In the genomic region with DNA sequence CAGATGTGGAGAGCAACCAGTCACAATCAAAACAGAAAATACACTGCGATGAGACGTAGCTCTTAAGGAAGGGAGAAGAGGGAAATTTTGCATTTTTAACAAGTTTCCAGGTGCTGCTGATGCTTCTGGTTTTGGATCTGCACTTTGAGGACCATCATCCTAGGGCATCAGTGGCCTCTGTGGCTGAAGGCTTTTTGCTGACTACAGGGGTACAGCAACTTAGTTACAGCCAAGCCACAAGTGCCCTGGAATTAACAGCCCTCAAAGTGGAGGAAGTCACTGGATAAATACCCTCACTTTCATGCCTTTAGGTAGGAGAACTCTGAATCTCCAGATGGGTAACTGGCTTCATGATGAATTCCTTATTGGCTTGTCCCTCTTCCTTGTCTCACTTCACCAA, we compare ENCODE assay signal across 3 cellular contexts.
TF ChIP-seq lines count a peak whose summit lies in the region.

No MANE protein-coding gene starts in this region.

TF ChIP-seq in HepG2, 621 proteins besides CTCF, POLR2A, EP300 and RAD21 (continues in another document):
- TF ChIP-seq ATAD3A (CRISPR knock-in tag; IDR thresholded peaks at IDR 0.05) (no peak), MIXL1 (CRISPR knock-in tag; IDR thresholded peaks at IDR 0.05) (no peak), ZNF124 (CRISPR knock-in tag; IDR thresholded peaks at IDR 0.05) (no peak)
- TF ChIP-seq, protein P1, sequence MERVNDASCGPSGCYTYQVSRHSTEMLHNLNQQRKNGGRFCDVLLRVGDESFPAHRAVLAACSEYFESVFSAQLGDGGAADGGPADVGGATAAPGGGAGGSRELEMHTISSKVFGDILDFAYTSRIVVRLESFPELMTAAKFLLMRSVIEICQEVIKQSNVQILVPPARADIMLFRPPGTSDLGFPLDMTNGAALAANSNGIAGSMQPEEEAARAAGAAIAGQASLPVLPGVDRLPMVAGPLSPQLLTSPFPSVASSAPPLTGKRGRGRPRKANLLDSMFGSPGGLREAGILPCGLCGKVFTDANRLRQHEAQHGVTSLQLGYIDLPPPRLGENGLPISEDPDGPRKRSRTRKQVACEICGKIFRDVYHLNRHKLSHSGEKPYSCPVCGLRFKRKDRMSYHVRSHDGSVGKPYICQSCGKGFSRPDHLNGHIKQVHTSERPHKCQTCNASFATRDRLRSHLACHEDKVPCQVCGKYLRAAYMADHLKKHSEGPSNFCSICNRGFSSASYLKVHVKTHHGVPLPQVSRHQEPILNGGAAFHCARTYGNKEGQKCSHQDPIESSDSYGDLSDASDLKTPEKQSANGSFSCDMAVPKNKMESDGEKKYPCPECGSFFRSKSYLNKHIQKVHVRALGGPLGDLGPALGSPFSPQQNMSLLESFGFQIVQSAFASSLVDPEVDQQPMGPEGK (CRISPR knock-in tag; IDR thresholded peaks at IDR 0.05), result no peak
- TF ChIP-seq, protein P2, sequence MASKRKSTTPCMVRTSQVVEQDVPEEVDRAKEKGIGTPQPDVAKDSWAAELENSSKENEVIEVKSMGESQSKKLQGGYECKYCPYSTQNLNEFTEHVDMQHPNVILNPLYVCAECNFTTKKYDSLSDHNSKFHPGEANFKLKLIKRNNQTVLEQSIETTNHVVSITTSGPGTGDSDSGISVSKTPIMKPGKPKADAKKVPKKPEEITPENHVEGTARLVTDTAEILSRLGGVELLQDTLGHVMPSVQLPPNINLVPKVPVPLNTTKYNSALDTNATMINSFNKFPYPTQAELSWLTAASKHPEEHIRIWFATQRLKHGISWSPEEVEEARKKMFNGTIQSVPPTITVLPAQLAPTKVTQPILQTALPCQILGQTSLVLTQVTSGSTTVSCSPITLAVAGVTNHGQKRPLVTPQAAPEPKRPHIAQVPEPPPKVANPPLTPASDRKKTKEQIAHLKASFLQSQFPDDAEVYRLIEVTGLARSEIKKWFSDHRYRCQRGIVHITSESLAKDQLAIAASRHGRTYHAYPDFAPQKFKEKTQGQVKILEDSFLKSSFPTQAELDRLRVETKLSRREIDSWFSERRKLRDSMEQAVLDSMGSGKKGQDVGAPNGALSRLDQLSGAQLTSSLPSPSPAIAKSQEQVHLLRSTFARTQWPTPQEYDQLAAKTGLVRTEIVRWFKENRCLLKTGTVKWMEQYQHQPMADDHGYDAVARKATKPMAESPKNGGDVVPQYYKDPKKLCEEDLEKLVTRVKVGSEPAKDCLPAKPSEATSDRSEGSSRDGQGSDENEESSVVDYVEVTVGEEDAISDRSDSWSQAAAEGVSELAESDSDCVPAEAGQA (IDR thresholded peaks at IDR 0.05; ENCODE audit: low read depth), result no peak
- TF ChIP-seq, protein P2 (CRISPR knock-in tag; IDR thresholded peaks at IDR 0.05; ENCODE audit: borderline replicate concordance), result no peak

TF ChIP-seq in A549, 52 proteins besides CTCF, POLR2A, EP300 and RAD21:
- TF ChIP-seq MAFK (IDR thresholded peaks at IDR 0.05; ENCODE audit: partially characterized antibody), result peak; percentile 27
- no peak for TF ChIP-seq ZFP36 (IDR thresholded peaks at IDR 0.05; ENCODE audit: borderline replicate concordance, partially characterized antibody)

TF ChIP-seq in K562, 482 proteins besides CTCF, POLR2A, EP300 and RAD21 (continues in another document):
- TF ChIP-seq, protein P3, sequence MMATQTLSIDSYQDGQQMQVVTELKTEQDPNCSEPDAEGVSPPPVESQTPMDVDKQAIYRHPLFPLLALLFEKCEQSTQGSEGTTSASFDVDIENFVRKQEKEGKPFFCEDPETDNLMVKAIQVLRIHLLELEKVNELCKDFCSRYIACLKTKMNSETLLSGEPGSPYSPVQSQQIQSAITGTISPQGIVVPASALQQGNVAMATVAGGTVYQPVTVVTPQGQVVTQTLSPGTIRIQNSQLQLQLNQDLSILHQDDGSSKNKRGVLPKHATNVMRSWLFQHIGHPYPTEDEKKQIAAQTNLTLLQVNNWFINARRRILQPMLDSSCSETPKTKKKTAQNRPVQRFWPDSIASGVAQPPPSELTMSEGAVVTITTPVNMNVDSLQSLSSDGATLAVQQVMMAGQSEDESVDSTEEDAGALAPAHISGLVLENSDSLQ (IDR thresholded peaks at IDR 0.05), result no peak
- TF ChIP-seq ZNF583 (CRISPR knock-in tag; IDR thresholded peaks at IDR 0.05), result no peak
- no peak for TF ChIP-seq TBL1XR1 (IDR thresholded peaks at IDR 0.05; ENCODE audit: low read length in 2 of 2)
- no peak for TF ChIP-seq RBM39 (optimal IDR thresholded peaks at IDR 0.05; ENCODE audit: low read depth, low read length)
- peak; percentile 49 for TF ChIP-seq C11orf30 (IDR thresholded peaks at IDR 0.05; ENCODE audit: low read depth)
- TF ChIP-seq ZNF436 (CRISPR knock-in tag; IDR thresholded peaks at IDR 0.05), result no peak
- no peak for TF ChIP-seq ZNF830 (CRISPR knock-in tag; IDR thresholded peaks at IDR 0.05)
- no peak for TF ChIP-seq MXI1 (IDR thresholded peaks at IDR 0.05; ENCODE audit: low read depth, low read length)
- TF ChIP-seq XRCC5 (IDR thresholded peaks at IDR 0.05; ENCODE audit: low read depth, low read length), result no peak
- TF ChIP-seq, protein P4, sequence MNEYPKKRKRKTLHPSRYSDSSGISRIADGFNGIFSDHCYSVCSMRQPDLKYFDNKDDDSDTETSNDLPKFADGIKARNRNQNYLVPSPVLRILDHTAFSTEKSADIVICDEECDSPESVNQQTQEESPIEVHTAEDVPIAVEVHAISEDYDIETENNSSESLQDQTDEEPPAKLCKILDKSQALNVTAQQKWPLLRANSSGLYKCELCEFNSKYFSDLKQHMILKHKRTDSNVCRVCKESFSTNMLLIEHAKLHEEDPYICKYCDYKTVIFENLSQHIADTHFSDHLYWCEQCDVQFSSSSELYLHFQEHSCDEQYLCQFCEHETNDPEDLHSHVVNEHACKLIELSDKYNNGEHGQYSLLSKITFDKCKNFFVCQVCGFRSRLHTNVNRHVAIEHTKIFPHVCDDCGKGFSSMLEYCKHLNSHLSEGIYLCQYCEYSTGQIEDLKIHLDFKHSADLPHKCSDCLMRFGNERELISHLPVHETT (CRISPR knock-in tag; conservative IDR thresholded peaks at IDR 0.05 in 1 of 2, IDR thresholded peaks at IDR 0.05 in 1 of 2), result no peak
- TF ChIP-seq, protein P5, sequence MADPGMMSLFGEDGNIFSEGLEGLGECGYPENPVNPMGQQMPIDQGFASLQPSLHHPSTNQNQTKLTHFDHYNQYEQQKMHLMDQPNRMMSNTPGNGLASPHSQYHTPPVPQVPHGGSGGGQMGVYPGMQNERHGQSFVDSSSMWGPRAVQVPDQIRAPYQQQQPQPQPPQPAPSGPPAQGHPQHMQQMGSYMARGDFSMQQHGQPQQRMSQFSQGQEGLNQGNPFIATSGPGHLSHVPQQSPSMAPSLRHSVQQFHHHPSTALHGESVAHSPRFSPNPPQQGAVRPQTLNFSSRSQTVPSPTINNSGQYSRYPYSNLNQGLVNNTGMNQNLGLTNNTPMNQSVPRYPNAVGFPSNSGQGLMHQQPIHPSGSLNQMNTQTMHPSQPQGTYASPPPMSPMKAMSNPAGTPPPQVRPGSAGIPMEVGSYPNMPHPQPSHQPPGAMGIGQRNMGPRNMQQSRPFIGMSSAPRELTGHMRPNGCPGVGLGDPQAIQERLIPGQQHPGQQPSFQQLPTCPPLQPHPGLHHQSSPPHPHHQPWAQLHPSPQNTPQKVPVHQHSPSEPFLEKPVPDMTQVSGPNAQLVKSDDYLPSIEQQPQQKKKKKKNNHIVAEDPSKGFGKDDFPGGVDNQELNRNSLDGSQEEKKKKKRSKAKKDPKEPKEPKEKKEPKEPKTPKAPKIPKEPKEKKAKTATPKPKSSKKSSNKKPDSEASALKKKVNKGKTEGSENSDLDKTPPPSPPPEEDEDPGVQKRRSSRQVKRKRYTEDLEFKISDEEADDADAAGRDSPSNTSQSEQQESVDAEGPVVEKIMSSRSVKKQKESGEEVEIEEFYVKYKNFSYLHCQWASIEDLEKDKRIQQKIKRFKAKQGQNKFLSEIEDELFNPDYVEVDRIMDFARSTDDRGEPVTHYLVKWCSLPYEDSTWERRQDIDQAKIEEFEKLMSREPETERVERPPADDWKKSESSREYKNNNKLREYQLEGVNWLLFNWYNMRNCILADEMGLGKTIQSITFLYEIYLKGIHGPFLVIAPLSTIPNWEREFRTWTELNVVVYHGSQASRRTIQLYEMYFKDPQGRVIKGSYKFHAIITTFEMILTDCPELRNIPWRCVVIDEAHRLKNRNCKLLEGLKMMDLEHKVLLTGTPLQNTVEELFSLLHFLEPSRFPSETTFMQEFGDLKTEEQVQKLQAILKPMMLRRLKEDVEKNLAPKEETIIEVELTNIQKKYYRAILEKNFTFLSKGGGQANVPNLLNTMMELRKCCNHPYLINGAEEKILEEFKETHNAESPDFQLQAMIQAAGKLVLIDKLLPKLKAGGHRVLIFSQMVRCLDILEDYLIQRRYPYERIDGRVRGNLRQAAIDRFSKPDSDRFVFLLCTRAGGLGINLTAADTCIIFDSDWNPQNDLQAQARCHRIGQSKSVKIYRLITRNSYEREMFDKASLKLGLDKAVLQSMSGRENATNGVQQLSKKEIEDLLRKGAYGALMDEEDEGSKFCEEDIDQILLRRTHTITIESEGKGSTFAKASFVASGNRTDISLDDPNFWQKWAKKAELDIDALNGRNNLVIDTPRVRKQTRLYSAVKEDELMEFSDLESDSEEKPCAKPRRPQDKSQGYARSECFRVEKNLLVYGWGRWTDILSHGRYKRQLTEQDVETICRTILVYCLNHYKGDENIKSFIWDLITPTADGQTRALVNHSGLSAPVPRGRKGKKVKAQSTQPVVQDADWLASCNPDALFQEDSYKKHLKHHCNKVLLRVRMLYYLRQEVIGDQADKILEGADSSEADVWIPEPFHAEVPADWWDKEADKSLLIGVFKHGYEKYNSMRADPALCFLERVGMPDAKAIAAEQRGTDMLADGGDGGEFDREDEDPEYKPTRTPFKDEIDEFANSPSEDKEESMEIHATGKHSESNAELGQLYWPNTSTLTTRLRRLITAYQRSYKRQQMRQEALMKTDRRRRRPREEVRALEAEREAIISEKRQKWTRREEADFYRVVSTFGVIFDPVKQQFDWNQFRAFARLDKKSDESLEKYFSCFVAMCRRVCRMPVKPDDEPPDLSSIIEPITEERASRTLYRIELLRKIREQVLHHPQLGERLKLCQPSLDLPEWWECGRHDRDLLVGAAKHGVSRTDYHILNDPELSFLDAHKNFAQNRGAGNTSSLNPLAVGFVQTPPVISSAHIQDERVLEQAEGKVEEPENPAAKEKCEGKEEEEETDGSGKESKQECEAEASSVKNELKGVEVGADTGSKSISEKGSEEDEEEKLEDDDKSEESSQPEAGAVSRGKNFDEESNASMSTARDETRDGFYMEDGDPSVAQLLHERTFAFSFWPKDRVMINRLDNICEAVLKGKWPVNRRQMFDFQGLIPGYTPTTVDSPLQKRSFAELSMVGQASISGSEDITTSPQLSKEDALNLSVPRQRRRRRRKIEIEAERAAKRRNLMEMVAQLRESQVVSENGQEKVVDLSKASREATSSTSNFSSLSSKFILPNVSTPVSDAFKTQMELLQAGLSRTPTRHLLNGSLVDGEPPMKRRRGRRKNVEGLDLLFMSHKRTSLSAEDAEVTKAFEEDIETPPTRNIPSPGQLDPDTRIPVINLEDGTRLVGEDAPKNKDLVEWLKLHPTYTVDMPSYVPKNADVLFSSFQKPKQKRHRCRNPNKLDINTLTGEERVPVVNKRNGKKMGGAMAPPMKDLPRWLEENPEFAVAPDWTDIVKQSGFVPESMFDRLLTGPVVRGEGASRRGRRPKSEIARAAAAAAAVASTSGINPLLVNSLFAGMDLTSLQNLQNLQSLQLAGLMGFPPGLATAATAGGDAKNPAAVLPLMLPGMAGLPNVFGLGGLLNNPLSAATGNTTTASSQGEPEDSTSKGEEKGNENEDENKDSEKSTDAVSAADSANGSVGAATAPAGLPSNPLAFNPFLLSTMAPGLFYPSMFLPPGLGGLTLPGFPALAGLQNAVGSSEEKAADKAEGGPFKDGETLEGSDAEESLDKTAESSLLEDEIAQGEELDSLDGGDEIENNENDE (IDR thresholded peaks at IDR 0.05; ENCODE audit: low read depth, low read length), result no peak
- TF ChIP-seq ZNF316 (IDR thresholded peaks at IDR 0.05), result peak; percentile 65
- peak; percentile 43; the same call in 1 of the 2 replicates for TF ChIP-seq MAFG (tag; conservative IDR thresholded peaks at IDR 0.05)
- TF ChIP-seq KDM5B (IDR thresholded peaks at IDR 0.05; ENCODE audit: insufficient replicate concordance, low read depth, low read length), result no peak
- no peak for TF ChIP-seq ZNF232 (CRISPR knock-in tag; IDR thresholded peaks at IDR 0.05)
- TF ChIP-seq ASH1L (IDR thresholded peaks at IDR 0.05; ENCODE audit: borderline replicate concordance, low read depth, partially characterized antibody), result no peak
- TF ChIP-seq CBFB (CRISPR knock-in tag; IDR thresholded peaks at IDR 0.05), result no peak
- no peak for TF ChIP-seq PTBP1 (IDR thresholded peaks at IDR 0.05; ENCODE audit: low read depth, low read length)
- no peak for TF ChIP-seq CEBPB (tag; IDR thresholded peaks at IDR 0.05)
- TF ChIP-seq HIVEP1 (CRISPR knock-in tag; IDR thresholded peaks at IDR 0.05), result no peak
- TF ChIP-seq, protein P6, sequence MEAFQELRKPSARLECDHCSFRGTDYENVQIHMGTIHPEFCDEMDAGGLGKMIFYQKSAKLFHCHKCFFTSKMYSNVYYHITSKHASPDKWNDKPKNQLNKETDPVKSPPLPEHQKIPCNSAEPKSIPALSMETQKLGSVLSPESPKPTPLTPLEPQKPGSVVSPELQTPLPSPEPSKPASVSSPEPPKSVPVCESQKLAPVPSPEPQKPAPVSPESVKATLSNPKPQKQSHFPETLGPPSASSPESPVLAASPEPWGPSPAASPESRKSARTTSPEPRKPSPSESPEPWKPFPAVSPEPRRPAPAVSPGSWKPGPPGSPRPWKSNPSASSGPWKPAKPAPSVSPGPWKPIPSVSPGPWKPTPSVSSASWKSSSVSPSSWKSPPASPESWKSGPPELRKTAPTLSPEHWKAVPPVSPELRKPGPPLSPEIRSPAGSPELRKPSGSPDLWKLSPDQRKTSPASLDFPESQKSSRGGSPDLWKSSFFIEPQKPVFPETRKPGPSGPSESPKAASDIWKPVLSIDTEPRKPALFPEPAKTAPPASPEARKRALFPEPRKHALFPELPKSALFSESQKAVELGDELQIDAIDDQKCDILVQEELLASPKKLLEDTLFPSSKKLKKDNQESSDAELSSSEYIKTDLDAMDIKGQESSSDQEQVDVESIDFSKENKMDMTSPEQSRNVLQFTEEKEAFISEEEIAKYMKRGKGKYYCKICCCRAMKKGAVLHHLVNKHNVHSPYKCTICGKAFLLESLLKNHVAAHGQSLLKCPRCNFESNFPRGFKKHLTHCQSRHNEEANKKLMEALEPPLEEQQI (IDR thresholded peaks at IDR 0.05), result no peak
- no peak for TF ChIP-seq SAFB (IDR thresholded peaks at IDR 0.05; ENCODE audit: borderline replicate concordance, low read depth, low read length)
- TF ChIP-seq CTBP1 (IDR thresholded peaks at IDR 0.05; ENCODE audit: borderline replicate concordance), result no peak
- TF ChIP-seq MEF2A (IDR thresholded peaks at IDR 0.05; ENCODE audit: control insufficient read depth, low read depth, low read length), result no peak
